ENCODE assay signal across 19 cellular contexts in the genomic region with DNA sequence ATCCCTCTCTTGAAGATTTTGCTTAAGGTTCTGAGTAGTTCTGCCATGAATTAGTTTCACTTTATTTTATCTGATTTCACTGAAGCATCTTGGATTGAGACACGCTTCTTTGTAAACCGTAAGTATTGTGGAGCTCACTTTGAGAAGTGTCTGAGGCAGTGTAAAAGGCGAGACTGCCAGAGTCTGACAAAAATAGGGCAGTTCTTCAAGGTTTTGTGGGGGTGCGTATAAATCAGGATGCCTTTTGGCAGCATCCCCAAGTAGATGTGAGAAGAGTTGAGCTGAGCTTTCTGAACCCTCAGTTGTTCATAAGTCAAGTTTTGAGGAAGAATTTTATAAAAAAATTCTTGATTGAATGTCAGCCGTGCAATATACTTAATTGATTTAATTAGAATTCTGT.
DNase-seq lines count a peak whose midpoint lies in the region; ATAC-seq, FAIRE-seq and TF ChIP-seq lines count a peak whose summit lies in the region.
"Had no signal": no experiment of that assay in that cellular context is flagged by ENCODE, and none has a peak within 500 bp of the region (broad histone marks: within the 10 kb centered on the region; RNA-seq: fewer than 3 reads in every experiment).

No MANE protein-coding gene starts in this region.

- H3K9me3 Mint-ChIP-seq in activated T-helper 2 cell treated with anti-CD3 and anti-CD28 coated beads, Interferon-gamma antibody, Interleukin-2, Interleukin-4, amounts not matched to agents 10 μg/mL and 5 μg/mL and 100 μg/mL, durations not matched to agents 14 hours and 24 hours and 36 hours: no peaks in the 10 kb centered on the region
- H3K9me3 Mint-ChIP-seq: H9 had no signal

- no peak overlapping the region for H3K4me3 Mint-ChIP-seq in activated T-helper 2 cell treated with anti-CD3 and anti-CD28 coated beads, Interferon-gamma antibody, Interleukin-2, Interleukin-4, amounts not matched to agents 10 μg/mL and 5 μg/mL and 100 μg/mL, durations not matched to agents 14 hours and 24 hours and 36 hours (ENCODE audit: low read depth)
- H3K4me3 Mint-ChIP-seq: H9 had no signal

- no peaks in the 10 kb centered on the region for H3K9me2 ChIP-seq in OCI-LY7 (ENCODE audit: insufficient read depth, low read length)

- peak overlapping the region; percentile 39 for H3K27ac Mint-ChIP-seq in activated T-helper 2 cell treated with anti-CD3 and anti-CD28 coated beads, Interferon-gamma antibody, Interleukin-2, Interleukin-4, amounts not matched to agents 10 μg/mL and 5 μg/mL and 100 μg/mL, durations not matched to agents 14 hours and 24 hours and 36 hours

- 0 out of 2 replicates have a peak, but pooled peaks cover under 1% of the 10 kb centered on the region for H4K20me1 ChIP-seq in OCI-LY7 (ENCODE audit: insufficient read depth, low read length)

- POLR2A ChIA-PET in OCI-LY7 (lab: Charles Lee): interaction anchor here (0.7 to 1.9 kb wide), 6 partner anchors 10 to 404 kb away, joined by 3 to 9 read pairs (median 4); no protein-coding TSS in a partner anchor

- intact Hi-C loops in activated T-helper 2 cell treated with anti-CD3 and anti-CD28 coated beads, Interferon-gamma antibody, Interleukin-2, Interleukin-4, amounts not matched to agents 10 μg/mL and 5 μg/mL and 100 μg/mL, durations not matched to agents 14 hours and 24 hours and 36 hours (cut with micrococcal nuclease): no loop called here
- intact Hi-C loops in OCI-LY7 (cut with micrococcal nuclease; ENCODE audit: unreplicated experiment): no loop called here

- no TSS peak for BruUV-seq in OCI-LY7 (replicated peaks; lab: Mats Ljungman, UMichigan)

- H3K4me2 ChIP-seq in OCI-LY7 (ENCODE audit: low read length): no peak overlapping the region

- TF ChIP-seq CTCF in OCI-LY7 (conservative IDR thresholded peaks at IDR 0.05; ENCODE audit: low read length): no peak

- peaks cover 6% of the 10 kb centered on the region; the same call in 1 of the 2 replicates for H3K36me3 ChIP-seq in OCI-LY7 (ENCODE audit: insufficient read depth, low read length)

- no peak overlapping the region for H2AFZ ChIP-seq in OCI-LY7 (ENCODE audit: low read length)

- no peaks in the 10 kb centered on the region for H3K79me2 ChIP-seq in OCI-LY7 (ENCODE audit: insufficient read depth, low read depth, low read length)

- peaks cover 78% of the 10 kb centered on the region for H3K36me3 Mint-ChIP-seq in activated T-helper 2 cell treated with anti-CD3 and anti-CD28 coated beads, Interferon-gamma antibody, Interleukin-2, Interleukin-4, amounts not matched to agents 10 μg/mL and 5 μg/mL and 100 μg/mL, durations not matched to agents 14 hours and 24 hours and 36 hours (ENCODE audit: low read depth)

- no peak for FAIRE-seq in GM12891 (lab: Jason Lieb, UNC)

- H3K9me3 ChIP-seq in OCI-LY7 (ENCODE audit: low read length): no peaks in the 10 kb centered on the region

- ATAC-seq in HG03460 (IDR thresholded peaks at IDR 0.05; ENCODE audit: unreplicated experiment): no peak
- ATAC-seq: PC-3 had no signal

- no peaks in the 10 kb centered on the region for H3K27me3 Mint-ChIP-seq in activated T-helper 2 cell treated with anti-CD3 and anti-CD28 coated beads, Interferon-gamma antibody, Interleukin-2, Interleukin-4, amounts not matched to agents 10 μg/mL and 5 μg/mL and 100 μg/mL, durations not matched to agents 14 hours and 24 hours and 36 hours (ENCODE audit: low read depth)

- peaks cover 14% of the 10 kb centered on the region for H3K4me1 ChIP-seq in OCI-LY7 (ENCODE audit: insufficient read depth, low read length, poor library complexity, severe bottlenecking)

- CTCF ChIA-PET in OCI-LY7 (lab: Charles Lee; ENCODE audit: unreplicated experiment): interaction anchor here (0.7 kb wide), 1 partner anchor 8 kb away, joined by 3 read pairs; no protein-coding TSS in a partner anchor

- H3K27ac ChIP-seq in temporal lobe (ENCODE audit: low read depth, low read length) (peak overlapping the region; percentile 33), OCI-LY7 (ENCODE audit: low read depth, low read length, poor library complexity, severe bottlenecking) (no peak overlapping the region)
- H3K27ac ChIP-seq: SK-N-MC had no signal

- no peak overlapping the region for H3K4me3 ChIP-seq in OCI-LY7 (ENCODE audit: low read depth, low read length, poor library complexity, severe bottlenecking)
- H3K4me3 ChIP-seq: SK-N-MC had no signal

- peak; percentile 17 for DNase-seq in GM03348 (ENCODE audit: low spot score)
- no peak for DNase-seq in activated T-helper 2 cell treated with anti-CD3 and anti-CD28 coated beads, Interferon-gamma antibody, Interleukin-2, Interleukin-4, amounts not matched to agents 10 μg/mL and 5 μg/mL and 100 μg/mL, durations not matched to agents 14 hours and 24 hours and 36 hours (ENCODE audit: low spot score)
- peak; percentile 54 for DNase-seq in medulla oblongata (ENCODE audit: extremely low spot score)
- DNase-seq in OCI-LY7 (ENCODE audit: low spot score): no peak
- DNase-seq in GM12891 (ENCODE audit: insufficient read length, low spot score): no peak
- DNase-seq: COR-L47; DMS153; EL; H9; MV-4-11; NCI-H1436; NCI-H2081 treated with DMSO at 0.1 percent for 48 hours; NCI-H345; NCI-H526 treated with DMSO at 0.1 percent for 48 hours; NK-92 treated with Interleukin-12 subunit alpha and Interleukin-12 subunit beta, amount 100 ng/mL, for 24 hours; PC-3 had no signal

- no peak for TF ChIP-seq POLR2A in GM12891 (IDR thresholded peaks at IDR 0.05; ENCODE audit: low read depth, low read length)

- H3K4me1 Mint-ChIP-seq in activated T-helper 2 cell treated with anti-CD3 and anti-CD28 coated beads, Interferon-gamma antibody, Interleukin-2, Interleukin-4, amounts not matched to agents 10 μg/mL and 5 μg/mL and 100 μg/mL, durations not matched to agents 14 hours and 24 hours and 36 hours (ENCODE audit: low read depth): peaks cover 42% of the 10 kb centered on the region

TF ChIP-seq in GM12891, 5 proteins besides CTCF, POLR2A, EP300 and RAD21:
- TF ChIP-seq TAF1 (IDR thresholded peaks at IDR 0.05; ENCODE audit: low read depth, low read length) (no peak), POU2F2 (IDR thresholded peaks at IDR 0.05; ENCODE audit: low read depth, low read length) (no peak), POLR2AphosphoS5 (IDR thresholded peaks at IDR 0.05; ENCODE audit: low read depth, low read length) (no peak), PAX5 (IDR thresholded peaks at IDR 0.05; ENCODE audit: insufficient read depth, low read length, severe bottlenecking) (no peak), SPI1 (IDR thresholded peaks at IDR 0.05; ENCODE audit: low read depth, low read length) (no peak)

Comparison
In these comparisons a context has a peak if more than half of its experiments do, and no peak if none do; other contexts are left out.
1. DNase-seq: peak in GM03348 (single experiment) and medulla oblongata (single experiment); none in activated T-helper 2 cell treated with anti-CD3 and anti-CD28 coated beads, Interferon-gamma antibody, Interleukin-2, Interleukin-4, amounts not matched to agents 10 μg/mL and 5 μg/mL and 100 μg/mL, durations not matched to agents 14 hours and 24 hours and 36 hours (single experiment), OCI-LY7 (single experiment) and GM12891 (single experiment).